10 cellular contexts compared by ENCODE assay signal in the genomic region with DNA sequence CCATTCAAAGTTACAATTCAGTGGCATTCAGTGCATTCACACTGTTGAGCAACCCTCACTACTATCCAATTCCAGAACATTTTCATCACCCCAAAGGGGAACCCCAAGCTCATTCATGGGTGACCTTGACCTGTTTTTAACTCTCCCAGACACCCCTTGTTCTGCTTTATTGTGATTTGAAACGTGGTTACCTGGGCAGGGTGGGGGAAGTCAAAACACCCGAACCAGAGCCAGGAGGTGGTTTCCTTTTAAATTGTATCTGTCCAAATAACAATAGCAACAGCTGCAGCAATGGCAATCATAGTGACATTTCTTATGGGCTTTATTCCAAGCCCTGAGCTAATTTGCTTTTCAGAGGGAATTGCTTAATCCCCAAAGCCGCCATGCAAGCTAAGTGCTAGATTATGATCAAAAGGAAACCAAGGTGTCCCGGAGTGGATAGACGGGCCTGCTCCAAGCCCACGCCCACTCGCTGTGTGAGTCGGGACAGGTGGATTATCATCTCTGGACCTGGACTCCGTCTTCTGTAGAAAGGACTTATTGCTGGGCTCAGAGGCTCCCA. TPM values are rescaled to one million over a fixed set of nuclear protein-coding genes. Genes with fewer than 3 reads are reported as not detected.
DNase-seq lines count a peak whose midpoint lies in the region; ATAC-seq and TF ChIP-seq lines count a peak whose summit lies in the region.
"Had no signal": no experiment of that assay in that cellular context is flagged by ENCODE, and none has a peak within 500 bp of the region (broad histone marks: within the 10 kb centered on the region; RNA-seq: fewer than 3 reads in every experiment).

No MANE protein-coding gene starts in this region.

- no peaks in the 10 kb centered on the region for H3K36me3 Mint-ChIP-seq in activated T-cell treated with anti-CD3 and anti-CD28 coated beads, Interleukin-2, amount 50 U/mL, for 24 hours (ENCODE audit: low read depth)

- 8 to 26% methylated on average over 7 to 9 of the region's 9 CpGs for WGBS in esophagus squamous epithelium, 2 donors

- DNase-seq in activated T-cell treated with anti-CD3 and anti-CD28 coated beads, Interleukin-2, amount 50 U/mL, for 24 hours = no peak
- no peak for DNase-seq in activated T-cell treated with anti-CD3 and anti-CD28 coated beads for 4 hours
- peak; percentile 54 for DNase-seq in NCI-H2196 (lab: John Stamatoyannopoulos, UW; ENCODE audit: unreplicated experiment)
- DNase-seq in esophagus squamous epithelium (lab: John Stamatoyannopoulos, UW) = no peak
- DNase-seq in thoracic aorta (ENCODE audit: low spot score) = no peak
- DNase-seq in retina = no peak
- DNase-seq in HT-29 (ENCODE audit: low spot score) = no peak
- no peak for DNase-seq in foreskin melanocyte
- DNase-seq: SHP77 treated with DMSO at 0.1 percent for 48 hours had no signal

- peaks cover 74% of the 10 kb centered on the region for H3K4me1 Mint-ChIP-seq in activated T-cell treated with anti-CD3 and anti-CD28 coated beads, Interleukin-2, amount 50 U/mL, for 24 hours (ENCODE audit: low read depth)

- ATAC-seq in thoracic aorta (ENCODE audit: insufficient number of reproducible peaks, low FRiP score, low read depth) = no peak

- no peaks in the 10 kb centered on the region for H3K36me3 ChIP-seq in esophagus squamous epithelium
- no peaks in the 10 kb centered on the region for H3K36me3 ChIP-seq in thoracic aorta

- H3K4me3 ChIP-seq in esophagus squamous epithelium (no peak overlapping the region), thoracic aorta (no peak overlapping the region)

- no peaks in the 10 kb centered on the region for H3K9me3 Mint-ChIP-seq in activated T-cell treated with anti-CD3 and anti-CD28 coated beads, Interleukin-2, amount 50 U/mL, for 24 hours

- peak overlapping the region in 3 of 4 donors; percentile 43 to 65 (median 59) for H3K27ac ChIP-seq in esophagus squamous epithelium
- H3K27ac ChIP-seq in thoracic aorta = peak overlapping the region; percentile 96 to 100

- H3K27ac Mint-ChIP-seq in activated T-cell treated with anti-CD3 and anti-CD28 coated beads, Interleukin-2, amount 50 U/mL, for 24 hours = peak overlapping the region; percentile 92

- intact Hi-C loops in esophagus squamous epithelium (cut with DNase I) = no loop called here

- H3K27me3 ChIP-seq in esophagus squamous epithelium (peaks cover 0 to 16% (median 0%) of the 10 kb centered on the region in 4 donors), thoracic aorta (replicated peaks; ENCODE audit: insufficient read depth) (no peaks in the 10 kb centered on the region)

- peak overlapping the region; percentile 68 for H3K4me3 Mint-ChIP-seq in activated T-cell treated with anti-CD3 and anti-CD28 coated beads, Interleukin-2, amount 50 U/mL, for 24 hours

- peaks cover 9 to 76% (median 31%) of the 10 kb centered on the region in 3 donors for H3K4me1 ChIP-seq in esophagus squamous epithelium
- peaks cover 39 to 73% of the 10 kb centered on the region in 2 donors for H3K4me1 ChIP-seq in thoracic aorta (ENCODE audit: control insufficient read depth in 1 of 2, low read depth in 2 of 2)

- H3K9me3 ChIP-seq in esophagus squamous epithelium (no peaks in the 10 kb centered on the region), thoracic aorta (no peaks in the 10 kb centered on the region)

- TF ChIP-seq CTCF in esophagus squamous epithelium (IDR thresholded peaks at IDR 0.05) (no peak), thoracic aorta (IDR thresholded peaks at IDR 0.05) (no peak)

- TF ChIP-seq POLR2A in esophagus squamous epithelium (IDR thresholded peaks at IDR 0.05) = no peak

- H3K27me3 Mint-ChIP-seq in activated T-cell treated with anti-CD3 and anti-CD28 coated beads, Interleukin-2, amount 50 U/mL, for 24 hours = no peaks in the 10 kb centered on the region

RNA-seq across cellular contexts. Expression of gene PTGIR, which starts 6.1 kb away (rescaled TPM):
- total RNA-seq in esophagus squamous epithelium = 1 to 10 TPM in 2 of 4 donors, under 1 TPM in 1, not detected in 1; 0.57 to 3.0 (median 1.1) TPM
- 100 to 1,000 TPM; 106 to 207 TPM for total RNA-seq in thoracic aorta
- 0.26 TPM in 1 of 2 replicates, not detected in the other for total RNA-seq in HT-29 (2014; rRNA removed; shearing (Covaris generic))
- total RNA-seq: frontal cortex had no signal

RNA-seq across cellular contexts. Expression of gene GNG8, which starts 17.3 kb away (rescaled TPM):
- total RNA-seq in esophagus squamous epithelium (not detected), thoracic aorta (not detected)
- total RNA-seq in HT-29 (2014; rRNA removed; shearing (Covaris generic)) = not detected in 2 replicates
- total RNA-seq: frontal cortex had no signal

RNA-seq across cellular contexts. Expression of gene CALM3, which starts 17.6 kb away (rescaled TPM):
- total RNA-seq in esophagus squamous epithelium = 100 to 1,000 TPM in 1 of 4 donors, 10 to 100 TPM in 3; 61.9 to 147 (median 84.6) TPM
- 100 to 1,000 TPM; 181 to 202 TPM for total RNA-seq in thoracic aorta
- 263 and 264 TPM in 2 replicates for total RNA-seq in HT-29 (2014; rRNA removed; shearing (Covaris generic))

RNA-seq across cellular contexts. Expression of gene DACT3, which starts 42.2 kb away (rescaled TPM):
- 1 to 10 TPM in 2 of 4 donors, under 1 TPM in 2; 0.22 to 5.7 (median 1.8) TPM for total RNA-seq in esophagus squamous epithelium
- total RNA-seq in thoracic aorta = 100 to 1,000 TPM; 118 to 138 TPM
- total RNA-seq in HT-29 (2014; rRNA removed; shearing (Covaris generic)) = 0.29 and 0.38 TPM in 2 replicates

Comparison
In these comparisons a context has a peak if more than half of its experiments do, and no peak if none do; other contexts are left out.
1. RNA of gene PTGIR, which starts 6.1 kb away (total RNA-seq): 106 to 207 TPM in thoracic aorta; 0.57 to 3.0 TPM in esophagus squamous epithelium and 0.26 TPM in HT-29; every median in the first group is over 10 times any median in the second.